Comparison of ENCODE assay signal across 35 cellular contexts in the genomic region with DNA sequence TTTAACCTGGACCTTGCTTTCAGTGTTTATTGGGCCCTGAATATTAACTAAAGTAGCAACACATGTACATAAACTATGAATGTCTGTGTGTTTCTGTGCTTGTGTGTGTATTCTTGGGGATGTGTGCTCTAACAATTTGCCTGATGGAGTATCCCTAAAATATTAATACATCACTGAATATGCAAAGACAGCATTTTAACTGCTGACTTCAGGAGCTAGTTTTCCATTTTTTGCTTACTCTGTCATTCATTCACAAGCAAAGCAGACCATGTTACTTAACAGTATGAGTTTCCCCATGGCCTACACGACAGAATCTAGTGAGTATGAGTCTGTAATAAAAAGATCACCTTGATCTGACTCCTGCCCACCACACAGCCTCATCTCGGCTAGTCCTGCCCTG.
"Had no signal": no experiment of that assay in that cellular context is flagged by ENCODE, and none has a peak within 500 bp of the region (broad histone marks: within the 10 kb centered on the region; RNA-seq: fewer than 3 reads in every experiment).

No MANE protein-coding gene starts in this region.

- H3K36me3 ChIP-seq: adrenal gland, brain microvascular endothelial cell, breast epithelium had no signal

- H3K9me3 ChIP-seq: adrenal gland, body of pancreas, breast epithelium had no signal

- ATAC-seq: activated CD8-positive, alpha-beta T cell treated with anti-CD3 and anti-CD28 coated beads for 36 hours; activated naive CD4-positive, alpha-beta T cell treated with anti-CD3 and anti-CD28 coated beads, Interleukin-2, amount 50 U/mL, for 72 hours; activated T-cell treated with anti-CD3 and anti-CD28 coated beads, Interleukin-2, amount 50 U/mL, for 4 hours; activated T-cell treated with anti-CD3 and anti-CD28 coated beads, Interleukin-2, amount 50 U/mL, for 72 hours; activated T-helper 17 cell treated with anti-CD3 and anti-CD28 coated beads, Interleukin-2, amount 50 U/mL, for 72 hours; body of pancreas had no signal

- H3K27ac Mint-ChIP-seq: activated B cell treated with CpG ODN at 0.5 μM for 24 hours; activated CD4-positive, alpha-beta memory T cell treated with anti-CD3 and anti-CD28 coated beads for 36 hours; activated CD4-positive, alpha-beta T cell treated with anti-CD3 and anti-CD28 coated beads, Interleukin-2, amount 10 ng/mL, durations not matched to agents 24 days and 14 days; activated CD8-positive, alpha-beta T cell treated with anti-CD3 and anti-CD28 coated beads for 36 hours; activated naive CD4-positive, alpha-beta T cell treated with anti-CD3 and anti-CD28 coated beads for 36 hours; activated naive CD4-positive, alpha-beta T cell treated with anti-CD3 and anti-CD28 coated beads, Interleukin-2, amount 50 U/mL, for 72 hours; activated naive CD8-positive, alpha-beta T cell treated with anti-CD3 and anti-CD28 coated beads for 36 hours; activated T-cell treated with anti-CD3 and anti-CD28 coated beads, Interleukin-2, amount 50 U/mL, for 72 hours; activated T-helper 17 cell treated with anti-CD3 and anti-CD28 coated beads, Interleukin-2, amount 50 U/mL, for 72 hours; T-helper 2 cell treated with Interferon-gamma antibody and Interleukin-4, amounts not matched to agents 5 μg/mL and 100 μg/mL, for 36 hours had no signal

- DNase-seq: activated B cell treated with CpG ODN at 0.5 μM for 24 hours; activated CD4-positive, alpha-beta memory T cell treated with anti-CD3 and anti-CD28 coated beads for 36 hours; activated CD4-positive, alpha-beta T cell treated with anti-CD3 and anti-CD28 coated beads for 4 hours; activated CD4-positive, alpha-beta T cell treated with anti-CD3 and anti-CD28 coated beads, Interleukin-2, amount 10 ng/mL, durations not matched to agents 24 days and 14 days; activated CD4-positive, alpha-beta T cell treated with anti-CD3 and anti-CD28 coated beads, Interleukin-2, amount 50 U/mL, for 1 hour; activated CD4-positive, alpha-beta T cell treated with anti-CD3 and anti-CD28 coated beads, Interleukin-2, amount 50 U/mL, for 4 hours; activated CD4-positive, CD25-positive, alpha-beta regulatory T cell treated with anti-CD3 and anti-CD28 coated beads, Interleukin-2, amount 50 U/mL, for 72 hours; activated CD8-positive, alpha-beta memory T cell treated with anti-CD3 and anti-CD28 coated beads, Interleukin-2, amount 50 U/mL, for 4 hours; activated CD8-positive, alpha-beta T cell treated with anti-CD3 and anti-CD28 coated beads for 36 hours; activated effector memory CD4-positive, alpha-beta T cell treated with anti-CD3 and anti-CD28 coated beads, Interleukin-2, amount 50 U/mL, for 16 hours; activated gamma-delta T cell treated with Interleukin-2 at 50 U/mL for 16 hours; activated naive CD4-positive, alpha-beta T cell; activated naive CD4-positive, alpha-beta T cell treated with anti-CD3 and anti-CD28 coated beads for 36 hours; activated naive CD4-positive, alpha-beta T cell treated with anti-CD3 and anti-CD28 coated beads, Interleukin-2, amount 50 U/mL, for 16 hours; activated naive CD8-positive, alpha-beta T cell treated with anti-CD3 and anti-CD28 coated beads for 36 hours; activated T-cell treated with anti-CD3 and anti-CD28 coated beads for 4 hours; activated T-cell treated with anti-CD3 and anti-CD28 coated beads, Interleukin-2, amount 50 U/mL, for 1 hour; activated T-cell treated with anti-CD3 and anti-CD28 coated beads, Interleukin-2, amount 50 U/mL, for 4 hours; activated T-cell treated with anti-CD3 and anti-CD28 coated beads, Interleukin-2, amount 50 U/mL, for 72 hours; adrenal gland; amniotic stem cell; aorta; body of pancreas; brain microvascular endothelial cell; central memory CD4-positive, alpha-beta T cell; T-helper 2 cell; T-helper 9 cell had no signal

- H3K9me3 Mint-ChIP-seq: activated B cell treated with CpG ODN at 0.5 μM for 24 hours; activated CD4-positive, alpha-beta memory T cell treated with anti-CD3 and anti-CD28 coated beads for 36 hours; activated CD4-positive, alpha-beta T cell treated with anti-CD3 and anti-CD28 coated beads, Interleukin-2, amount 10 ng/mL, durations not matched to agents 24 days and 14 days; activated CD8-positive, alpha-beta T cell treated with anti-CD3 and anti-CD28 coated beads for 36 hours; activated naive CD4-positive, alpha-beta T cell treated with anti-CD3 and anti-CD28 coated beads for 36 hours; activated naive CD8-positive, alpha-beta T cell treated with anti-CD3 and anti-CD28 coated beads for 36 hours; activated T-helper 1 cell treated with anti-CD3 and anti-CD28 coated beads, Interleukin-12 subunit alpha, Interleukin-12 subunit beta, Interleukin-2, Interleukin-4 antibody, amounts not matched to agents 30 ng/mL and 10 ng/mL and 1 ng/mL, durations not matched to agents 14 hours and 24 hours and 36 hours; T-helper 2 cell treated with Interferon-gamma antibody and Interleukin-4, amounts not matched to agents 5 μg/mL and 100 μg/mL, for 36 hours had no signal

- H3K36me3 Mint-ChIP-seq: activated CD4-positive, alpha-beta memory T cell treated with anti-CD3 and anti-CD28 coated beads for 36 hours; activated naive CD4-positive, alpha-beta T cell treated with anti-CD3 and anti-CD28 coated beads, Interleukin-2, amount 50 U/mL, for 72 hours; activated naive CD8-positive, alpha-beta T cell treated with anti-CD3 and anti-CD28 coated beads for 36 hours had no signal

- H3K4me1 Mint-ChIP-seq: activated B cell treated with CpG ODN at 0.5 μM for 24 hours; activated CD4-positive, alpha-beta T cell treated with anti-CD3 and anti-CD28 coated beads, Interleukin-2, amount 10 ng/mL, durations not matched to agents 24 days and 14 days; activated naive CD8-positive, alpha-beta T cell treated with anti-CD3 and anti-CD28 coated beads for 36 hours; activated T-helper 17 cell treated with anti-CD3 and anti-CD28 coated beads, Interleukin-2, amount 50 U/mL, for 72 hours had no signal

- H3K4me3 ChIP-seq: adrenal gland, body of pancreas, breast epithelium had no signal

- H3K27ac ChIP-seq: adrenal gland, body of pancreas, brain microvascular endothelial cell, breast epithelium, VCaP had no signal

- H3K4me1 ChIP-seq: adrenal gland, body of pancreas, breast epithelium had no signal

- H3K27me3 ChIP-seq: adrenal gland, body of pancreas, brain microvascular endothelial cell, breast epithelium had no signal

- H3K4me3 Mint-ChIP-seq: activated B cell treated with CpG ODN at 0.5 μM for 24 hours; activated CD4-positive, alpha-beta memory T cell treated with anti-CD3 and anti-CD28 coated beads for 36 hours; activated CD4-positive, alpha-beta T cell treated with anti-CD3 and anti-CD28 coated beads, Interleukin-2, amount 10 ng/mL, durations not matched to agents 24 days and 14 days; activated CD8-positive, alpha-beta T cell treated with anti-CD3 and anti-CD28 coated beads for 36 hours; activated naive CD4-positive, alpha-beta T cell treated with anti-CD3 and anti-CD28 coated beads for 36 hours; activated naive CD8-positive, alpha-beta T cell treated with anti-CD3 and anti-CD28 coated beads for 36 hours; activated T-cell treated with anti-CD3 and anti-CD28 coated beads, Interleukin-2, amount 50 U/mL, for 4 hours; activated T-cell treated with anti-CD3 and anti-CD28 coated beads, Interleukin-2, amount 50 U/mL, for 72 hours; activated T-helper 1 cell treated with anti-CD3 and anti-CD28 coated beads, Interleukin-12 subunit alpha, Interleukin-12 subunit beta, Interleukin-2, Interleukin-4 antibody, amounts not matched to agents 30 ng/mL and 10 ng/mL and 1 ng/mL, durations not matched to agents 14 hours and 24 hours and 36 hours; activated T-helper 17 cell treated with anti-CD3 and anti-CD28 coated beads, Interleukin-2, amount 50 U/mL, for 72 hours; T-helper 2 cell treated with Interferon-gamma antibody and Interleukin-4, amounts not matched to agents 5 μg/mL and 100 μg/mL, for 36 hours had no signal

- H3K27me3 Mint-ChIP-seq: activated B cell treated with CpG ODN at 0.5 μM for 24 hours; activated CD4-positive, alpha-beta memory T cell treated with anti-CD3 and anti-CD28 coated beads for 36 hours; activated CD4-positive, alpha-beta T cell treated with anti-CD3 and anti-CD28 coated beads, Interleukin-2, amount 10 ng/mL, durations not matched to agents 24 days and 14 days; activated naive CD8-positive, alpha-beta T cell treated with anti-CD3 and anti-CD28 coated beads for 36 hours; activated T-helper 17 cell treated with anti-CD3 and anti-CD28 coated beads, Interleukin-2, amount 50 U/mL, for 72 hours had no signal

- FAIRE-seq: astrocyte, TTC549 had no signal
